In genomic region chr7:30276203-30276900, GRCh38 we compare ENCODE assay signal across 9 cellular contexts. TPM values are rescaled to one million over a fixed set of nuclear protein-coding genes. Genes with fewer than 3 reads are reported as not detected.
DNase-seq lines count a peak whose midpoint lies in the region; ATAC-seq and TF ChIP-seq lines count a peak whose summit lies in the region.
"Had no signal": no experiment of that assay in that cellular context is flagged by ENCODE, and none has a peak within 500 bp of the region (broad histone marks: within the 10 kb centered on the region; RNA-seq: fewer than 3 reads in every experiment).

No MANE protein-coding gene starts in this region.

- CTCF ChIA-PET in Panc1 (lab: Charles Lee), result interaction anchor here (0.5 to 1.2 kb wide), 5 partner anchors 112 to 291 kb away, joined by 3 to 9 read pairs (median 6); no protein-coding TSS in a partner anchor

- TF ChIP-seq CTCF in Panc1 (IDR thresholded peaks at IDR 0.05) (peak; percentile 94), psoas muscle (IDR thresholded peaks at IDR 0.05) (peak; percentile 72)

- H3K27ac ChIP-seq in Panc1 (ENCODE audit: low read length), result no peak overlapping the region
- H3K27ac ChIP-seq in psoas muscle, result no peak overlapping the region
- H3K27ac ChIP-seq: BLaER1 had no signal

- no peak for TF ChIP-seq POLR2A in GM18505 (IDR thresholded peaks at IDR 0.05; ENCODE audit: borderline replicate concordance, extremely low read depth, insufficient read depth, insufficient read length)

- H3K36me3 ChIP-seq in Panc1 (ENCODE audit: control insufficient read depth, insufficient read depth, low read length) (no peaks in the 10 kb centered on the region), psoas muscle (ENCODE audit: insufficient read depth in 1 of 2, low read depth in 1 of 2) (no peaks in the 10 kb centered on the region)
- H3K36me3 ChIP-seq: BLaER1 had no signal

- no TSS peak for BruUV-seq in Panc1 (replicated peaks; lab: Mats Ljungman, UMichigan)

- H3K27me3 ChIP-seq in Panc1 (ENCODE audit: control insufficient read depth, insufficient read depth, low read length) (no peaks in the 10 kb centered on the region; the same call in 1 of the 2 replicates), psoas muscle (ENCODE audit: insufficient read depth in 3 of 3, low read length in 2 of 3) (no peaks in the 10 kb centered on the region)
- H3K27me3 ChIP-seq: BLaER1 had no signal

- no peaks in the 10 kb centered on the region for H3K9me3 ChIP-seq in Panc1 (ENCODE audit: control insufficient read depth, insufficient read depth, low read depth, low read length)
- no peaks in the 10 kb centered on the region for H3K9me3 ChIP-seq in psoas muscle
- H3K9me3 ChIP-seq: BLaER1 had no signal

- in situ Hi-C loops in Panc1 (cut with HindIII; ENCODE audit: low pct_unique_long_range_greater_than_20kb, low sequenced_read_pairs), result no loop called here

- WGBS in psoas muscle, 3 donors, result 84 to 87% (median 86%) methylated on average over 9 of the region's 9 CpGs

- ATAC-seq in HG03354 (IDR thresholded peaks at IDR 0.05; ENCODE audit: poor library complexity, severe bottlenecking, unreplicated experiment) (peak; percentile 80), Panc1 (peak; percentile 96), psoas muscle (peak; percentile 39 to 76 (median 52)), GM18505 (IDR thresholded peaks at IDR 0.05; ENCODE audit: unreplicated experiment) (no peak)

- H3K4me1 ChIP-seq in Panc1 (ENCODE audit: control insufficient read depth, insufficient read depth, low read length), result no peaks in the 10 kb centered on the region
- peaks cover 22% of the 10 kb centered on the region for H3K4me1 ChIP-seq in psoas muscle

- H3K4me3 ChIP-seq in Panc1 (ENCODE audit: low read depth in 2 of 2, low read length in 2 of 2) (no peak overlapping the region), psoas muscle (no peak overlapping the region)
- H3K4me3 ChIP-seq: BLaER1 had no signal

- POLR2A ChIA-PET in Panc1 (lab: Charles Lee), result interaction anchor here (0.6 kb wide), 1 partner anchor 20 kb away, joined by 11 read pairs; no protein-coding TSS in a partner anchor

- intact Hi-C loops in Panc1 (cut with micrococcal nuclease; ENCODE audit: unreplicated experiment) (loop anchor here (2.0 to 5.0 kb wide), 3 partner anchors 114 to 288 kb away; no protein-coding TSS in a partner anchor), psoas muscle (cut with DNase I) (loop anchor here (5.0 kb wide), 3 partner anchors 109 to 286 kb away; no protein-coding TSS in a partner anchor)

- DNase-seq in NCI-H2081 (lab: John Stamatoyannopoulos, UW) (peak; percentile 27 to 50), NCI-H2081 treated with DMSO at 0.1 percent for 48 hours (lab: John Stamatoyannopoulos, UW) (no peak), Panc1 (ENCODE audit: low read depth, low spot score) (peak; percentile 63), glomerular visceral epithelial cell (ENCODE audit: extremely low spot score) (peak; percentile 39), psoas muscle (no peak)
- DNase-seq in activated naive CD4-positive, alpha-beta T cell treated with Interleukin-2 at 50 U/mL for 16 hours, result peak; percentile 43

RNA-seq across cellular contexts. Expression of gene ZNRF2, which starts 8.0 kb away (rescaled TPM):
- total RNA-seq in Panc1 (2021; ENCODE audit: unreplicated experiment), result 22.1 TPM
- 9.9 TPM for polyA plus RNA-seq in Panc1 (2012; ENCODE audit: insufficient read length)
- total RNA-seq in psoas muscle, result 10 to 100 TPM; 10.2 to 21.5 (median 12.7) TPM
- polyA plus RNA-seq in psoas muscle, result 1 to 10 TPM; 3.9 to 9.4 (median 4.2) TPM

Comparison
In these comparisons a context has a peak if more than half of its experiments do, and no peak if none do; other contexts are left out.
1. DNase-seq: peak in NCI-H2081 (2 of 2), Panc1 (single experiment), activated naive CD4-positive, alpha-beta T cell treated with Interleukin-2 at 50 U/mL for 16 hours (single experiment) and glomerular visceral epithelial cell (single experiment); none in NCI-H2081 treated with DMSO at 0.1 percent for 48 hours (single experiment) and psoas muscle (0 of 2).